ENCODE assay signal across 8 cellular contexts in the genomic region with DNA sequence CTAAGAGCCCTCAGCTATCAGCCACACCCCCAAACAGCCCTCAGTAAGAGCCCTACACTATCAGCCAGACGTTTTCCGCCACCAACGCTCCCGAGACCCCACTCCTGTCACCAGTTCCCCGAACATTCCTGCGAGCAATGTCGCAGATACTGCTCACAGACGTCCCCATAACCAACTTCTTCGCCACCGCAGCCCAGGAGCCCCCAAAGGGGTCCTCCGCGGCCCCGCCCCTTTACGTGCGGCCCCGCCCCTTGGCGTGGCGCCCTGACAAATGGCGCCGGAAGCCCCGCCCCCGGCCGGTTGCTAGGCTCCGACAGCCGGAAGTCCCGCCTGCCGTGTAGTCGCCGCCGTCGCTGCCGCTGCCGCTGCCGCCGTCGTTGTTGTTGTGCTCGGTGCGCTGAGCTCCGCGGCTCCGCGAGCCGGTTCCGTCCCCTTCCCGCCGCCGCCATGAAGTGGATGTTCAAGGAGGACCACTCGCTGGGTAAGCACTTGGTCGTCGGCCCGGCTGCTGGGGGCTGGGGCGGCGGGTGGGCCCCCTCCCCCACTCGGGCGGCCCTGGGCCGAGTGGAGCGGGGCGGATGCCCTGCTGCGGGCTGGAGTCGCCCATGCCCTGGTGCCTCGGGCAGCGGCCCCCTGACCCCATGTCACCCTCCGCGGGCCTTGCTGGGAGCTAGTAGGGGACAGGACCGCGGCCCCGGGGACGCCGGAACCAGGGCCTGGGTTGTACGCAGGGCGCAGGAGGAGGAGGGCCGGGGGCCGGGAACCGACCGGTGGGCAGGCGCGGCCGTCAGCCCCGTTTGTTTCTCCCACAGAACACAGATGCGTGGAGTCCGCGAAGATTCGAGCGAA. TPM values are rescaled to one million over a fixed set of nuclear protein-coding genes. Genes with fewer than 3 reads are reported as not detected.
A peak's percentile ranks its signal among the peaks of the same experiment; 100 is the strongest.
DNase-seq lines count a peak whose midpoint lies in the region; ATAC-seq, FAIRE-seq and TF ChIP-seq lines count a peak whose summit lies in the region.

A gene with protein sequence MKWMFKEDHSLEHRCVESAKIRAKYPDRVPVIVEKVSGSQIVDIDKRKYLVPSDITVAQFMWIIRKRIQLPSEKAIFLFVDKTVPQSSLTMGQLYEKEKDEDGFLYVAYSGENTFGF (plus strand): TSS at position 340 of the 849 bp plus-strand sequence. CDS start 108 bp downstream, at position 448.

- peaks cover 6% of the 10 kb centered on the region for H3K4me1 ChIP-seq in A673 (ENCODE audit: insufficient read depth, low read length, poor library complexity, severe bottlenecking)

- peak within 1 kb of the TSS; percentile 100 for H3K4me3 ChIP-seq in A673 (ENCODE audit: low read depth, low read length, poor library complexity, severe bottlenecking)
- H3K4me3 ChIP-seq in bronchial epithelial cell (ENCODE audit: low read depth, low read length) = peak within 1 kb of the TSS; percentile 84

- H3K36me3 ChIP-seq in A673 (ENCODE audit: insufficient read depth, low read length, poor library complexity, severe bottlenecking) (peaks cover 31% of the 10 kb centered on the region), bronchial epithelial cell (ENCODE audit: control insufficient read depth, insufficient read depth, low read length) (peaks cover 6% of the 10 kb centered on the region)

- BruUV-seq in A673 (replicated peaks; lab: Mats Ljungman, UMichigan) = no TSS peak

- CTCF ChIA-PET in A673 (lab: Charles Lee) (no interaction called here), activated B cell treated with CpG ODN at 0.5 μM for 24 hours (lab: Charles Lee) (interaction anchor here (1.3 kb wide), 1 partner anchor 94 kb away, joined by 3 read pairs; no protein-coding TSS in a partner anchor)

- ATAC-seq in GM18873 (IDR thresholded peaks at IDR 0.05; ENCODE audit: low FRiP score, unreplicated experiment) = peak; percentile 59
- ATAC-seq in HG03135 (IDR thresholded peaks at IDR 0.05; ENCODE audit: unreplicated experiment) = peak; percentile 77
- ATAC-seq in activated B cell treated with CpG ODN at 0.5 μM for 24 hours (ENCODE audit: low read depth) = peak; percentile 69

- H3K9me3 Mint-ChIP-seq in activated B cell treated with CpG ODN at 0.5 μM for 24 hours (no peaks in the 10 kb centered on the region), immature natural killer cell (no peaks in the 10 kb centered on the region)

- TF ChIP-seq CTCF in A673 (conservative IDR thresholded peaks at IDR 0.05; ENCODE audit: low read depth, low read length) = no peak
- no peak for TF ChIP-seq CTCF in activated B cell treated with CpG ODN at 0.5 μM for 24 hours (IDR thresholded peaks at IDR 0.05)
- no peak for TF ChIP-seq CTCF in bronchial epithelial cell (IDR thresholded peaks at IDR 0.05; ENCODE audit: insufficient read depth, low read length, severe bottlenecking)

- H3K36me3 Mint-ChIP-seq in activated B cell treated with CpG ODN at 0.5 μM for 24 hours (ENCODE audit: low read depth) (peaks cover 35% of the 10 kb centered on the region), immature natural killer cell (peaks cover 0 to 2% (median 0%) of the 10 kb centered on the region in 3 donors)

- no peaks in the 10 kb centered on the region for H3K27me3 ChIP-seq in A673 (replicated peaks; ENCODE audit: insufficient read depth, low read depth, low read length, poor library complexity)
- no peaks in the 10 kb centered on the region for H3K27me3 ChIP-seq in bronchial epithelial cell (ENCODE audit: control insufficient read depth, insufficient read depth, low read length)

- POLR2A ChIA-PET in A673 (lab: Charles Lee; ENCODE audit: low non-redundant PET) = no interaction called here
- POLR2A ChIA-PET in activated B cell treated with CpG ODN at 0.5 μM for 24 hours (lab: Charles Lee) = interaction anchor here (0.6 to 8.2 kb wide), 10 partner anchors 10 to 133 kb away, joined by 3 to 67 read pairs (median 6); partner anchors contain the start of genes ADAT1, CFDP1, KARS1 and TERF2IP

- H3K27ac Mint-ChIP-seq in activated B cell treated with CpG ODN at 0.5 μM for 24 hours = peak within 1 kb of the TSS; percentile 98
- H3K27ac Mint-ChIP-seq in immature natural killer cell = peak within 1 kb of the TSS; percentile 78 to 99 (median 97)

- H3K4me3 Mint-ChIP-seq in activated B cell treated with CpG ODN at 0.5 μM for 24 hours (peak within 1 kb of the TSS; percentile 100), immature natural killer cell (peak within 1 kb of the TSS; percentile 89 to 100 (median 96))

- no peaks in the 10 kb centered on the region for H3K27me3 Mint-ChIP-seq in activated B cell treated with CpG ODN at 0.5 μM for 24 hours
- peaks cover 5 to 15% (median 8%) of the 10 kb centered on the region in 3 donors for H3K27me3 Mint-ChIP-seq in immature natural killer cell (ENCODE audit: low read depth in 3 of 3)

- DNase-seq in A673 (ENCODE audit: low spot score) (peak; percentile 87), NCI-H2227 treated with DMSO at 0.1 percent for 48 hours (lab: John Stamatoyannopoulos, UW) (peak; percentile 71), activated B cell treated with CpG ODN at 0.5 μM for 24 hours (peak; percentile 98), bronchial epithelial cell (ENCODE audit: low read depth) (peak; percentile 61), immature natural killer cell (peak; percentile 91 to 92 (median 92)), smooth muscle cell of the brain vasculature (ENCODE audit: low read depth, low spot score) (peak; percentile 37)

- H3K4me1 Mint-ChIP-seq in activated B cell treated with CpG ODN at 0.5 μM for 24 hours = peaks cover 58% of the 10 kb centered on the region
- peaks cover 33 to 47% of the 10 kb centered on the region in 2 donors for H3K4me1 Mint-ChIP-seq in immature natural killer cell

- intact Hi-C loops in A673 (cut with micrococcal nuclease; ENCODE audit: unreplicated experiment) (no loop called here), activated B cell treated with CpG ODN at 0.5 μM for 24 hours (cut with micrococcal nuclease) (loop anchor here (1.0 to 5.0 kb wide), 9 partner anchors 49 to 1646 kb away; partner anchors contain the start of genes ADAT1, CFDP1, KARS1 and MON1B)

- peak within 1 kb of the TSS; percentile 76 for H3K27ac ChIP-seq in A673 (ENCODE audit: low read depth, low read length, poor library complexity, severe bottlenecking)

- FAIRE-seq in bronchial epithelial cell (lab: Jason Lieb, UNC) = no peak

- H3K9me3 ChIP-seq in A673 (ENCODE audit: low read depth, low read length, poor library complexity, severe bottlenecking) = no peaks in the 10 kb centered on the region

RNA-seq across cellular contexts. Expression of the gene that starts here (rescaled TPM):
- total RNA-seq in A673 (2021) (88.8 and 95.4 TPM in 2 replicates), activated B cell treated with CpG ODN at 0.5 μM for 24 hours (62.9 and 69.4 TPM in 2 replicates), bronchial epithelial cell (27.6 and 32.0 TPM in 2 replicates)
- 100 to 1,000 TPM; 204 to 272 (median 269) TPM for polyA plus RNA-seq in immature natural killer cell

Comparison
In these comparisons a context has a peak if more than half of its experiments do, and no peak if none do; other contexts are left out.
1. Peak in every context shown above with its lines: DNase-seq, ATAC-seq, H3K4me3 ChIP-seq and H3K27ac ChIP-seq.
2. DNase-seq: peak in every context shown above with its lines; median percentile 98 in activated B cell treated with CpG ODN at 0.5 μM for 24 hours; 92 in immature natural killer cell; 87 in A673; 71 in NCI-H2227 treated with DMSO at 0.1 percent for 48 hours; 61 in bronchial epithelial cell; 37 in smooth muscle cell of the brain vasculature.